Comparison of ENCODE assay signal across 1 cellular context in the genomic region with DNA sequence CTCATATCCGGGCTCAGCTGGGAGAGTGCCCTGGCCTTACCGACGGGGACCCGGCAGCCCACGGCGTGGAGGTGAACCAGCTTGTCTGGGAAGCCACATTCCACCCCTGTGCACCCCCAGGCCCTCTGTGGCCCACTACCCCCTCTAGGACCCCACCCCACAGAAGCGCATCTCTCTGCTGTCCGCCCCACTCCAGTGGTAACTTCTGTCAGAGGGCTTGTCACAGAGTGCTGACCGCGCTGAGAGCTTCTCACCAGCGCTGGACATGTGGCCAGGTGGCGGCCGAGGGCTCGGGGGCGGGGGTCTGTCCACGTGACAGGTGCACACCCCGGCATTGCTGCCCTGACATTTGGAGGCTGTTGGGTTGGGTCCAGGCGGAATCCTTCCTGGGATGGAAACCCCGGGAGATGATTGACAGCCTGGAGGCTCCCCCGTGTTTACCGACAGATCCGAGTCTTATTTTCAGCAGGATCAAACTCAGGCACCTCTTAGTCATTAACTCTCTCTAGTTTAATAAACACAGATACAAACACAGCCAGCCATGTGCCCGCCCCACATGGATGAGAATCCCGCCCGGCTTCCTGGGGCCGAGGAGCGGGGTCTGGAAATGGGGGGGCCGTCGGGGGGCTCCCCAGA.
TF ChIP-seq lines count a peak whose summit lies in the region.

No MANE protein-coding gene starts in this region.

TF ChIP-seq in GM23338, 12 proteins besides CTCF, POLR2A, EP300 and RAD21 (continued from another document):
- no peak for TF ChIP-seq POLR2AphosphoS5 (IDR thresholded peaks at IDR 0.05; ENCODE audit: low read depth)
- TF ChIP-seq EZH2 (IDR thresholded peaks at IDR 0.05; ENCODE audit: low read depth, unreplicated experiment): no peak
- TF ChIP-seq, protein P1, sequence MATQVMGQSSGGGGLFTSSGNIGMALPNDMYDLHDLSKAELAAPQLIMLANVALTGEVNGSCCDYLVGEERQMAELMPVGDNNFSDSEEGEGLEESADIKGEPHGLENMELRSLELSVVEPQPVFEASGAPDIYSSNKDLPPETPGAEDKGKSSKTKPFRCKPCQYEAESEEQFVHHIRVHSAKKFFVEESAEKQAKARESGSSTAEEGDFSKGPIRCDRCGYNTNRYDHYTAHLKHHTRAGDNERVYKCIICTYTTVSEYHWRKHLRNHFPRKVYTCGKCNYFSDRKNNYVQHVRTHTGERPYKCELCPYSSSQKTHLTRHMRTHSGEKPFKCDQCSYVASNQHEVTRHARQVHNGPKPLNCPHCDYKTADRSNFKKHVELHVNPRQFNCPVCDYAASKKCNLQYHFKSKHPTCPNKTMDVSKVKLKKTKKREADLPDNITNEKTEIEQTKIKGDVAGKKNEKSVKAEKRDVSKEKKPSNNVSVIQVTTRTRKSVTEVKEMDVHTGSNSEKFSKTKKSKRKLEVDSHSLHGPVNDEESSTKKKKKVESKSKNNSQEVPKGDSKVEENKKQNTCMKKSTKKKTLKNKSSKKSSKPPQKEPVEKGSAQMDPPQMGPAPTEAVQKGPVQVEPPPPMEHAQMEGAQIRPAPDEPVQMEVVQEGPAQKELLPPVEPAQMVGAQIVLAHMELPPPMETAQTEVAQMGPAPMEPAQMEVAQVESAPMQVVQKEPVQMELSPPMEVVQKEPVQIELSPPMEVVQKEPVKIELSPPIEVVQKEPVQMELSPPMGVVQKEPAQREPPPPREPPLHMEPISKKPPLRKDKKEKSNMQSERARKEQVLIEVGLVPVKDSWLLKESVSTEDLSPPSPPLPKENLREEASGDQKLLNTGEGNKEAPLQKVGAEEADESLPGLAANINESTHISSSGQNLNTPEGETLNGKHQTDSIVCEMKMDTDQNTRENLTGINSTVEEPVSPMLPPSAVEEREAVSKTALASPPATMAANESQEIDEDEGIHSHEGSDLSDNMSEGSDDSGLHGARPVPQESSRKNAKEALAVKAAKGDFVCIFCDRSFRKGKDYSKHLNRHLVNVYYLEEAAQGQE (IDR thresholded peaks at IDR 0.05; ENCODE audit: unreplicated experiment): no peak
- TF ChIP-seq ZNF114 (CRISPR knock-in tag; IDR thresholded peaks at IDR 0.05): no peak
- TF ChIP-seq CREB1 (CRISPR knock-in tag; IDR thresholded peaks at IDR 0.05; ENCODE audit: low read depth): no peak
- TF ChIP-seq, protein P2, sequence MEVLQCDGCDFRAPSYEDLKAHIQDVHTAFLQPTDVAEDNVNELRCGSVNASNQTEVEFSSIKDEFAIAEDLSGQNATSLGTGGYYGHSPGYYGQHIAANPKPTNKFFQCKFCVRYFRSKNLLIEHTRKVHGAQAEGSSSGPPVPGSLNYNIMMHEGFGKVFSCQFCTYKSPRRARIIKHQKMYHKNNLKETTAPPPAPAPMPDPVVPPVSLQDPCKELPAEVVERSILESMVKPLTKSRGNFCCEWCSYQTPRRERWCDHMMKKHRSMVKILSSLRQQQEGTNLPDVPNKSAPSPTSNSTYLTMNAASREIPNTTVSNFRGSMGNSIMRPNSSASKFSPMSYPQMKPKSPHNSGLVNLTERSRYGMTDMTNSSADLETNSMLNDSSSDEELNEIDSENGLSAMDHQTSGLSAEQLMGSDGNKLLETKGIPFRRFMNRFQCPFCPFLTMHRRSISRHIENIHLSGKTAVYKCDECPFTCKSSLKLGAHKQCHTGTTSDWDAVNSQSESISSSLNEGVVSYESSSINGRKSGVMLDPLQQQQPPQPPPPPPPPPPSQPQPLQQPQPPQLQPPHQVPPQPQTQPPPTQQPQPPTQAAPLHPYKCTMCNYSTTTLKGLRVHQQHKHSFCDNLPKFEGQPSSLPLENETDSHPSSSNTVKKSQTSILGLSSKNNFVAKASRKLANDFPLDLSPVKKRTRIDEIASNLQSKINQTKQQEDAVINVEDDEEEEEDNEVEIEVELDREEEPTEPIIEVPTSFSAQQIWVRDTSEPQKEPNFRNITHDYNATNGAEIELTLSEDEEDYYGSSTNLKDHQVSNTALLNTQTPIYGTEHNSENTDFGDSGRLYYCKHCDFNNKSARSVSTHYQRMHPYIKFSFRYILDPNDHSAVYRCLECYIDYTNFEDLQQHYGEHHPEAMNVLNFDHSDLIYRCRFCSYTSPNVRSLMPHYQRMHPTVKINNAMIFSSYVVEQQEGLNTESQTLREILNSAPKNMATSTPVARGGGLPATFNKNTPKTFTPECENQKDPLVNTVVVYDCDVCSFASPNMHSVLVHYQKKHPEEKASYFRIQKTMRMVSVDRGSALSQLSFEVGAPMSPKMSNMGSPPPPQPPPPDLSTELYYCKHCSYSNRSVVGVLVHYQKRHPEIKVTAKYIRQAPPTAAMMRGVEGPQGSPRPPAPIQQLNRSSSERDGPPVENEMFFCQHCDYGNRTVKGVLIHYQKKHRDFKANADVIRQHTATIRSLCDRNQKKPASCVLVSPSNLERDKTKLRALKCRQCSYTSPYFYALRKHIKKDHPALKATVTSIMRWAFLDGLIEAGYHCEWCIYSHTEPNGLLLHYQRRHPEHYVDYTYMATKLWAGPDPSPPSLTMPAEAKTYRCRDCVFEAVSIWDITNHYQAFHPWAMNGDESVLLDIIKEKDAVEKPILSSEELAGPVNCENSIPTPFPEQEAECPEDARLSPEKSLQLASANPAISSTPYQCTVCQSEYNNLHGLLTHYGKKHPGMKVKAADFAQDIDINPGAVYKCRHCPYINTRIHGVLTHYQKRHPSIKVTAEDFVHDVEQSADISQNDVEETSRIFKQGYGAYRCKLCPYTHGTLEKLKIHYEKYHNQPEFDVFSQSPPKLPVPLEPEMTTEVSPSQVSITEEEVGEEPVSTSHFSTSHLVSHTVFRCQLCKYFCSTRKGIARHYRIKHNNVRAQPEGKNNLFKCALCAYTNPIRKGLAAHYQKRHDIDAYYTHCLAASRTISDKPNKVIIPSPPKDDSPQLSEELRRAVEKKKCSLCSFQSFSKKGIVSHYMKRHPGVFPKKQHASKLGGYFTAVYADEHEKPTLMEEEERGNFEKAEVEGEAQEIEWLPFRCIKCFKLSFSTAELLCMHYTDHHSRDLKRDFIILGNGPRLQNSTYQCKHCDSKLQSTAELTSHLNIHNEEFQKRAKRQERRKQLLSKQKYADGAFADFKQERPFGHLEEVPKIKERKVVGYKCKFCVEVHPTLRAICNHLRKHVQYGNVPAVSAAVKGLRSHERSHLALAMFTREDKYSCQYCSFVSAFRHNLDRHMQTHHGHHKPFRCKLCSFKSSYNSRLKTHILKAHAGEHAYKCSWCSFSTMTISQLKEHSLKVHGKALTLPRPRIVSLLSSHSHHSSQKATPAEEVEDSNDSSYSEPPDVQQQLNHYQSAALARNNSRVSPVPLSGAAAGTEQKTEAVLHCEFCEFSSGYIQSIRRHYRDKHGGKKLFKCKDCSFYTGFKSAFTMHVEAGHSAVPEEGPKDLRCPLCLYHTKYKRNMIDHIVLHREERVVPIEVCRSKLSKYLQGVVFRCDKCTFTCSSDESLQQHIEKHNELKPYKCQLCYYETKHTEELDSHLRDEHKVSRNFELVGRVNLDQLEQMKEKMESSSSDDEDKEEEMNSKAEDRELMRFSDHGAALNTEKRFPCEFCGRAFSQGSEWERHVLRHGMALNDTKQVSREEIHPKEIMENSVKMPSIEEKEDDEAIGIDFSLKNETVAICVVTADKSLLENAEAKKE (CRISPR knock-in tag; IDR thresholded peaks at IDR 0.05): no peak
- TF ChIP-seq STAT1 (IDR thresholded peaks at IDR 0.05; ENCODE audit: unreplicated experiment): no peak
